In the genomic region with DNA sequence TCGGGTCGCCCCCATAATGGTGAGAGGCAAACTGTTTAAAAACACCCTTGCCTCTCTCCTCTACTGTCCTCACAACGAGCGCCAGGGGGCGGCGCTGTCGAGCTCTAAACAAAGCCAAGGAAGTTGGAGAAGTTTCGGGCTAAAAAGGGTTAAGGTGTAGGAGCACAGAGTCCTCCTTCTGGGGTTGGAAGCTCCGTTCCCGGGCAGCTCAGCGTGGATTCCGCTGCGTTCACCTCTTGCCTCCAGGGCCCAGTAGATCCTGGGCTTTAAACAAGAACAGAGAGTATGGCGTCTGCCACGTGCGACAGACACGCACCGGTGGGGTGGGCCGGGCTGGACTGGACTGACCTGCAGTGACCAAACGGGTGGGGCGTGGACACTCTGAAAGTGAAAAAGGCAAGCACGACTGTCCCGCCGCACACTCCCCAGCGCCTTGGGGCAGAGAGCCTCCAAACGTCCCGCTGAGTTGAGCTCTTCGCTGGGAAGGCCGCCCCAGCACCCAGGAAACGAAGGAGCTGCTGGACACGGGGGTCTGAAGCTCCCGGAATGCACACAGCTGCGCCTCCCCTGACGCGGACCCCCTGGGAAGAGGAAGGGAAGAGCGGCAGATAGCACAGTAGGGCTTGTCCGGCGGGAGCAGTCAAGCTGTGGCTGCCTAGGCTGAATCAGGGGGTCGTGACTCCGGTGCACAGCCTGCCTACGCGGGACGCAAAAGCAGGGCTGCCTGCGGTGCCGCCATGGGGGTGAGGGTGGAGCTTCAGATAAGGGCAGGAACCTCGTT, we compare ENCODE assay signal across 1 cellular context.
A peak's percentile ranks its signal among the peaks of the same experiment; 100 is the strongest.
TF ChIP-seq lines count a peak whose summit lies in the region.

No MANE protein-coding gene starts in this region.

TF ChIP-seq in WTC11, 78 proteins besides CTCF, POLR2A, EP300 and RAD21 (continued from another document and continues in another):
- TF ChIP-seq, protein P1, sequence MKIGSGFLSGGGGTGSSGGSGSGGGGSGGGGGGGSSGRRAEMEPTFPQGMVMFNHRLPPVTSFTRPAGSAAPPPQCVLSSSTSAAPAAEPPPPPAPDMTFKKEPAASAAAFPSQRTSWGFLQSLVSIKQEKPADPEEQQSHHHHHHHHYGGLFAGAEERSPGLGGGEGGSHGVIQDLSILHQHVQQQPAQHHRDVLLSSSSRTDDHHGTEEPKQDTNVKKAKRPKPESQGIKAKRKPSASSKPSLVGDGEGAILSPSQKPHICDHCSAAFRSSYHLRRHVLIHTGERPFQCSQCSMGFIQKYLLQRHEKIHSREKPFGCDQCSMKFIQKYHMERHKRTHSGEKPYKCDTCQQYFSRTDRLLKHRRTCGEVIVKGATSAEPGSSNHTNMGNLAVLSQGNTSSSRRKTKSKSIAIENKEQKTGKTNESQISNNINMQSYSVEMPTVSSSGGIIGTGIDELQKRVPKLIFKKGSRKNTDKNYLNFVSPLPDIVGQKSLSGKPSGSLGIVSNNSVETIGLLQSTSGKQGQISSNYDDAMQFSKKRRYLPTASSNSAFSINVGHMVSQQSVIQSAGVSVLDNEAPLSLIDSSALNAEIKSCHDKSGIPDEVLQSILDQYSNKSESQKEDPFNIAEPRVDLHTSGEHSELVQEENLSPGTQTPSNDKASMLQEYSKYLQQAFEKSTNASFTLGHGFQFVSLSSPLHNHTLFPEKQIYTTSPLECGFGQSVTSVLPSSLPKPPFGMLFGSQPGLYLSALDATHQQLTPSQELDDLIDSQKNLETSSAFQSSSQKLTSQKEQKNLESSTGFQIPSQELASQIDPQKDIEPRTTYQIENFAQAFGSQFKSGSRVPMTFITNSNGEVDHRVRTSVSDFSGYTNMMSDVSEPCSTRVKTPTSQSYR (CRISPR knock-in tag; IDR thresholded peaks at IDR 0.05): 0 out of 2 replicates have a peak, but pooled peaks have one; percentile 39
- TF ChIP-seq E2F5 (CRISPR knock-in tag; IDR thresholded peaks at IDR 0.05): no peak
- TF ChIP-seq ZBTB21 (CRISPR knock-in tag; IDR thresholded peaks at IDR 0.05; ENCODE audit: borderline replicate concordance): no peak
- TF ChIP-seq, protein P2, sequence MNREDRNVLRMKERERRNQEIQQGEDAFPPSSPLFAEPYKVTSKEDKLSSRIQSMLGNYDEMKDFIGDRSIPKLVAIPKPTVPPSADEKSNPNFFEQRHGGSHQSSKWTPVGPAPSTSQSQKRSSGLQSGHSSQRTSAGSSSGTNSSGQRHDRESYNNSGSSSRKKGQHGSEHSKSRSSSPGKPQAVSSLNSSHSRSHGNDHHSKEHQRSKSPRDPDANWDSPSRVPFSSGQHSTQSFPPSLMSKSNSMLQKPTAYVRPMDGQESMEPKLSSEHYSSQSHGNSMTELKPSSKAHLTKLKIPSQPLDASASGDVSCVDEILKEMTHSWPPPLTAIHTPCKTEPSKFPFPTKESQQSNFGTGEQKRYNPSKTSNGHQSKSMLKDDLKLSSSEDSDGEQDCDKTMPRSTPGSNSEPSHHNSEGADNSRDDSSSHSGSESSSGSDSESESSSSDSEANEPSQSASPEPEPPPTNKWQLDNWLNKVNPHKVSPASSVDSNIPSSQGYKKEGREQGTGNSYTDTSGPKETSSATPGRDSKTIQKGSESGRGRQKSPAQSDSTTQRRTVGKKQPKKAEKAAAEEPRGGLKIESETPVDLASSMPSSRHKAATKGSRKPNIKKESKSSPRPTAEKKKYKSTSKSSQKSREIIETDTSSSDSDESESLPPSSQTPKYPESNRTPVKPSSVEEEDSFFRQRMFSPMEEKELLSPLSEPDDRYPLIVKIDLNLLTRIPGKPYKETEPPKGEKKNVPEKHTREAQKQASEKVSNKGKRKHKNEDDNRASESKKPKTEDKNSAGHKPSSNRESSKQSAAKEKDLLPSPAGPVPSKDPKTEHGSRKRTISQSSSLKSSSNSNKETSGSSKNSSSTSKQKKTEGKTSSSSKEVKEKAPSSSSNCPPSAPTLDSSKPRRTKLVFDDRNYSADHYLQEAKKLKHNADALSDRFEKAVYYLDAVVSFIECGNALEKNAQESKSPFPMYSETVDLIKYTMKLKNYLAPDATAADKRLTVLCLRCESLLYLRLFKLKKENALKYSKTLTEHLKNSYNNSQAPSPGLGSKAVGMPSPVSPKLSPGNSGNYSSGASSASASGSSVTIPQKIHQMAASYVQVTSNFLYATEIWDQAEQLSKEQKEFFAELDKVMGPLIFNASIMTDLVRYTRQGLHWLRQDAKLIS (CRISPR knock-in tag; IDR thresholded peaks at IDR 0.05; ENCODE audit: borderline replicate concordance): no peak
- peak; percentile 25; the same call in 1 of the 2 replicates for TF ChIP-seq FOXP1 (CRISPR knock-in tag; IDR thresholded peaks at IDR 0.05; ENCODE audit: borderline replicate concordance)
- TF ChIP-seq ETV6 (CRISPR knock-in tag; IDR thresholded peaks at IDR 0.05): peak; percentile 58; the same call in 1 of the 2 replicates
- peak; percentile 86 for TF ChIP-seq ZNF423 (CRISPR knock-in tag; IDR thresholded peaks at IDR 0.05)
- peak; percentile 25; the same call in 1 of the 2 replicates for TF ChIP-seq MAX (CRISPR knock-in tag; IDR thresholded peaks at IDR 0.05)
- no peak; the same call in 1 of the 2 replicates for TF ChIP-seq SP1 (CRISPR knock-in tag; conservative IDR thresholded peaks at IDR 0.05)
- no peak for TF ChIP-seq ZNF232 (CRISPR knock-in tag; IDR thresholded peaks at IDR 0.05)
- no peak for TF ChIP-seq IRF1 (CRISPR knock-in tag; IDR thresholded peaks at IDR 0.05)
- TF ChIP-seq, protein P3, sequence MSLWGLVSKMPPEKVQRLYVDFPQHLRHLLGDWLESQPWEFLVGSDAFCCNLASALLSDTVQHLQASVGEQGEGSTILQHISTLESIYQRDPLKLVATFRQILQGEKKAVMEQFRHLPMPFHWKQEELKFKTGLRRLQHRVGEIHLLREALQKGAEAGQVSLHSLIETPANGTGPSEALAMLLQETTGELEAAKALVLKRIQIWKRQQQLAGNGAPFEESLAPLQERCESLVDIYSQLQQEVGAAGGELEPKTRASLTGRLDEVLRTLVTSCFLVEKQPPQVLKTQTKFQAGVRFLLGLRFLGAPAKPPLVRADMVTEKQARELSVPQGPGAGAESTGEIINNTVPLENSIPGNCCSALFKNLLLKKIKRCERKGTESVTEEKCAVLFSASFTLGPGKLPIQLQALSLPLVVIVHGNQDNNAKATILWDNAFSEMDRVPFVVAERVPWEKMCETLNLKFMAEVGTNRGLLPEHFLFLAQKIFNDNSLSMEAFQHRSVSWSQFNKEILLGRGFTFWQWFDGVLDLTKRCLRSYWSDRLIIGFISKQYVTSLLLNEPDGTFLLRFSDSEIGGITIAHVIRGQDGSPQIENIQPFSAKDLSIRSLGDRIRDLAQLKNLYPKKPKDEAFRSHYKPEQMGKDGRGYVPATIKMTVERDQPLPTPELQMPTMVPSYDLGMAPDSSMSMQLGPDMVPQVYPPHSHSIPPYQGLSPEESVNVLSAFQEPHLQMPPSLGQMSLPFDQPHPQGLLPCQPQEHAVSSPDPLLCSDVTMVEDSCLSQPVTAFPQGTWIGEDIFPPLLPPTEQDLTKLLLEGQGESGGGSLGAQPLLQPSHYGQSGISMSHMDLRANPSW (CRISPR knock-in tag; conservative IDR thresholded peaks at IDR 0.05; ENCODE audit: low read depth): no peak
- peak; percentile 48 for TF ChIP-seq PRDM15 (CRISPR knock-in tag; IDR thresholded peaks at IDR 0.05)
- TF ChIP-seq, protein P4, sequence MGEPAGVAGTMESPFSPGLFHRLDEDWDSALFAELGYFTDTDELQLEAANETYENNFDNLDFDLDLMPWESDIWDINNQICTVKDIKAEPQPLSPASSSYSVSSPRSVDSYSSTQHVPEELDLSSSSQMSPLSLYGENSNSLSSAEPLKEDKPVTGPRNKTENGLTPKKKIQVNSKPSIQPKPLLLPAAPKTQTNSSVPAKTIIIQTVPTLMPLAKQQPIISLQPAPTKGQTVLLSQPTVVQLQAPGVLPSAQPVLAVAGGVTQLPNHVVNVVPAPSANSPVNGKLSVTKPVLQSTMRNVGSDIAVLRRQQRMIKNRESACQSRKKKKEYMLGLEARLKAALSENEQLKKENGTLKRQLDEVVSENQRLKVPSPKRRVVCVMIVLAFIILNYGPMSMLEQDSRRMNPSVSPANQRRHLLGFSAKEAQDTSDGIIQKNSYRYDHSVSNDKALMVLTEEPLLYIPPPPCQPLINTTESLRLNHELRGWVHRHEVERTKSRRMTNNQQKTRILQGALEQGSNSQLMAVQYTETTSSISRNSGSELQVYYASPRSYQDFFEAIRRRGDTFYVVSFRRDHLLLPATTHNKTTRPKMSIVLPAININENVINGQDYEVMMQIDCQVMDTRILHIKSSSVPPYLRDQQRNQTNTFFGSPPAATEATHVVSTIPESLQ (CRISPR knock-in tag; IDR thresholded peaks at IDR 0.05): no peak
- TF ChIP-seq NR3C1 (CRISPR knock-in tag; conservative IDR thresholded peaks at IDR 0.05; ENCODE audit: low read depth): no peak
- no peak; the same call in 1 of the 2 replicates for TF ChIP-seq FOXK1 (CRISPR knock-in tag; IDR thresholded peaks at IDR 0.05)
- no peak for TF ChIP-seq SOX15 (CRISPR knock-in tag; IDR thresholded peaks at IDR 0.05)
- TF ChIP-seq CREM (CRISPR knock-in tag; IDR thresholded peaks at IDR 0.05): no peak
- TF ChIP-seq, protein P5, sequence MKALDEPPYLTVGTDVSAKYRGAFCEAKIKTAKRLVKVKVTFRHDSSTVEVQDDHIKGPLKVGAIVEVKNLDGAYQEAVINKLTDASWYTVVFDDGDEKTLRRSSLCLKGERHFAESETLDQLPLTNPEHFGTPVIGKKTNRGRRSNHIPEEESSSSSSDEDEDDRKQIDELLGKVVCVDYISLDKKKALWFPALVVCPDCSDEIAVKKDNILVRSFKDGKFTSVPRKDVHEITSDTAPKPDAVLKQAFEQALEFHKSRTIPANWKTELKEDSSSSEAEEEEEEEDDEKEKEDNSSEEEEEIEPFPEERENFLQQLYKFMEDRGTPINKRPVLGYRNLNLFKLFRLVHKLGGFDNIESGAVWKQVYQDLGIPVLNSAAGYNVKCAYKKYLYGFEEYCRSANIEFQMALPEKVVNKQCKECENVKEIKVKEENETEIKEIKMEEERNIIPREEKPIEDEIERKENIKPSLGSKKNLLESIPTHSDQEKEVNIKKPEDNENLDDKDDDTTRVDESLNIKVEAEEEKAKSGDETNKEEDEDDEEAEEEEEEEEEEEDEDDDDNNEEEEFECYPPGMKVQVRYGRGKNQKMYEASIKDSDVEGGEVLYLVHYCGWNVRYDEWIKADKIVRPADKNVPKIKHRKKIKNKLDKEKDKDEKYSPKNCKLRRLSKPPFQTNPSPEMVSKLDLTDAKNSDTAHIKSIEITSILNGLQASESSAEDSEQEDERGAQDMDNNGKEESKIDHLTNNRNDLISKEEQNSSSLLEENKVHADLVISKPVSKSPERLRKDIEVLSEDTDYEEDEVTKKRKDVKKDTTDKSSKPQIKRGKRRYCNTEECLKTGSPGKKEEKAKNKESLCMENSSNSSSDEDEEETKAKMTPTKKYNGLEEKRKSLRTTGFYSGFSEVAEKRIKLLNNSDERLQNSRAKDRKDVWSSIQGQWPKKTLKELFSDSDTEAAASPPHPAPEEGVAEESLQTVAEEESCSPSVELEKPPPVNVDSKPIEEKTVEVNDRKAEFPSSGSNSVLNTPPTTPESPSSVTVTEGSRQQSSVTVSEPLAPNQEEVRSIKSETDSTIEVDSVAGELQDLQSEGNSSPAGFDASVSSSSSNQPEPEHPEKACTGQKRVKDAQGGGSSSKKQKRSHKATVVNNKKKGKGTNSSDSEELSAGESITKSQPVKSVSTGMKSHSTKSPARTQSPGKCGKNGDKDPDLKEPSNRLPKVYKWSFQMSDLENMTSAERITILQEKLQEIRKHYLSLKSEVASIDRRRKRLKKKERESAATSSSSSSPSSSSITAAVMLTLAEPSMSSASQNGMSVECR (CRISPR knock-in tag; IDR thresholded peaks at IDR 0.05; ENCODE audit: borderline replicate concordance): no peak; the same call in 1 of the 2 replicates
- TF ChIP-seq ATF2 (CRISPR knock-in tag; IDR thresholded peaks at IDR 0.05; ENCODE audit: borderline replicate concordance, low read depth): no peak
- no peak for TF ChIP-seq IRF2 (CRISPR knock-in tag; IDR thresholded peaks at IDR 0.05; ENCODE audit: borderline replicate concordance, low read depth)
- TF ChIP-seq TEAD4 (CRISPR knock-in tag; IDR thresholded peaks at IDR 0.05): no peak
- TF ChIP-seq ZNF219 (CRISPR knock-in tag; IDR thresholded peaks at IDR 0.05; ENCODE audit: borderline replicate concordance): no peak
